In genomic region chr1:167328762-167329483, GRCh38 we compare ENCODE assay signal across 8 cellular contexts.
DNase-seq lines count a peak whose midpoint lies in the region; ATAC-seq and FAIRE-seq lines count a peak whose summit lies in the region.

No MANE protein-coding gene starts in this region.

- peak; percentile 99 for DNase-seq in NAMALWA (ENCODE audit: low spot score)
- DNase-seq in frontal cortex (ENCODE audit: low spot score in 2 of 2), result peak; percentile 3 to 8
- no peak for DNase-seq in NCI-H2171 (lab: John Stamatoyannopoulos, UW)
- no peak for DNase-seq in NCI-H2029 (lab: John Stamatoyannopoulos, UW)
- no peak for DNase-seq in T-helper 9 cell

- H3K27me3 Mint-ChIP-seq in activated T-helper 17 cell treated with anti-CD3 and anti-CD28 coated beads, Interleukin-2, amount 50 U/mL, for 72 hours, result no peaks in the 10 kb centered on the region

- H3K36me3 Mint-ChIP-seq in activated T-helper 17 cell treated with anti-CD3 and anti-CD28 coated beads, Interleukin-2, amount 50 U/mL, for 72 hours (ENCODE audit: low read depth), result peaks cover 43% of the 10 kb centered on the region

- FAIRE-seq in frontal cortex (lab: Jason Lieb, UNC), result no peak

- peaks cover 7% of the 10 kb centered on the region for H3K4me1 Mint-ChIP-seq in activated T-helper 17 cell treated with anti-CD3 and anti-CD28 coated beads, Interleukin-2, amount 50 U/mL, for 72 hours

- H3K27ac Mint-ChIP-seq in activated T-helper 17 cell treated with anti-CD3 and anti-CD28 coated beads, Interleukin-2, amount 50 U/mL, for 72 hours, result no peak overlapping the region

- H3K4me3 Mint-ChIP-seq in activated T-helper 17 cell treated with anti-CD3 and anti-CD28 coated beads, Interleukin-2, amount 50 U/mL, for 72 hours, result no peak overlapping the region

- no peaks in the 10 kb centered on the region for H3K9me3 Mint-ChIP-seq in activated T-helper 17 cell treated with anti-CD3 and anti-CD28 coated beads, Interleukin-2, amount 50 U/mL, for 72 hours

- ATAC-seq in GM18511 (IDR thresholded peaks at IDR 0.05; ENCODE audit: unreplicated experiment) (peak; percentile 80), HG02588 (IDR thresholded peaks at IDR 0.05; ENCODE audit: unreplicated experiment) (peak; percentile 71)
- no peak for ATAC-seq in activated T-helper 17 cell treated with anti-CD3 and anti-CD28 coated beads, Interleukin-2, amount 50 U/mL, for 72 hours (replicated peaks)

Comparison
In these comparisons a context has a peak if more than half of its experiments do, and no peak if none do; other contexts are left out.
1. DNase-seq: peak in NAMALWA (single experiment) and frontal cortex (2 of 2); none in NCI-H2171 (single experiment), NCI-H2029 (single experiment) and T-helper 9 cell (single experiment).